1 cellular context compared by ENCODE assay signal in the genomic region with DNA sequence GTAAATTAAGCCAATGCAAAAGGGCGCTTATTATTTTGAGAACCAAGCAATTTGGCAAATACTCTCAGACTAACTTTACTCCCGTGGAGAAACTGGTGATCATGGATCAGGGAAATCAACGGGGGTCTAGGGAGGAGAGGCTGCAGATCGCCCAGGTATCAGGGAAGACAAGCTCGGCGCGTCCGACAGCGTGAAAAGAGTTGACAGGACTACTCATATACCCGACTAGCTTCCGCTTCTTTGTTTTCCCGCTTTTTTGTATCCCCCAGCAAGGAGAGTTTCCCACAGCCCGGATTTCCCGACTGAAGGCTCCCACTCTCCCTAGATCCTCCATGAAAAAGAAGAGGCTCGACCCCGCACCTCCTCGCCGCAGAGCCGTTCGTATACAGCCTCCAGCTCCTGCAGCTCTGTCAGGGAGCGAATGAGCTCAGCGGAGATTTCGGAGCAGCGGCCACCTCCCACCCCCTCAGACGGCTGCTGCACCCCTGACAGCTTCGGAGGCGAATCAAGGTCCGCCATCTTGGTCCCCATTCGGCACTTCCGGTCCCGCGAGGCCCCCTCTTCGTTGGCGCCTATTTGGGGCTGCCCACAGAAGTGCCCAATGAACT.
TF ChIP-seq lines count a peak whose summit lies in the region.

Gene COG4 (minus strand): TSS at position 542 of the 608 bp plus-strand sequence. CDS start 11 bp downstream, at position 531.

TF ChIP-seq in HepG2, 621 proteins besides CTCF, POLR2A, EP300 and RAD21 (continued from another document and continues in another):
- TF ChIP-seq, protein P1, sequence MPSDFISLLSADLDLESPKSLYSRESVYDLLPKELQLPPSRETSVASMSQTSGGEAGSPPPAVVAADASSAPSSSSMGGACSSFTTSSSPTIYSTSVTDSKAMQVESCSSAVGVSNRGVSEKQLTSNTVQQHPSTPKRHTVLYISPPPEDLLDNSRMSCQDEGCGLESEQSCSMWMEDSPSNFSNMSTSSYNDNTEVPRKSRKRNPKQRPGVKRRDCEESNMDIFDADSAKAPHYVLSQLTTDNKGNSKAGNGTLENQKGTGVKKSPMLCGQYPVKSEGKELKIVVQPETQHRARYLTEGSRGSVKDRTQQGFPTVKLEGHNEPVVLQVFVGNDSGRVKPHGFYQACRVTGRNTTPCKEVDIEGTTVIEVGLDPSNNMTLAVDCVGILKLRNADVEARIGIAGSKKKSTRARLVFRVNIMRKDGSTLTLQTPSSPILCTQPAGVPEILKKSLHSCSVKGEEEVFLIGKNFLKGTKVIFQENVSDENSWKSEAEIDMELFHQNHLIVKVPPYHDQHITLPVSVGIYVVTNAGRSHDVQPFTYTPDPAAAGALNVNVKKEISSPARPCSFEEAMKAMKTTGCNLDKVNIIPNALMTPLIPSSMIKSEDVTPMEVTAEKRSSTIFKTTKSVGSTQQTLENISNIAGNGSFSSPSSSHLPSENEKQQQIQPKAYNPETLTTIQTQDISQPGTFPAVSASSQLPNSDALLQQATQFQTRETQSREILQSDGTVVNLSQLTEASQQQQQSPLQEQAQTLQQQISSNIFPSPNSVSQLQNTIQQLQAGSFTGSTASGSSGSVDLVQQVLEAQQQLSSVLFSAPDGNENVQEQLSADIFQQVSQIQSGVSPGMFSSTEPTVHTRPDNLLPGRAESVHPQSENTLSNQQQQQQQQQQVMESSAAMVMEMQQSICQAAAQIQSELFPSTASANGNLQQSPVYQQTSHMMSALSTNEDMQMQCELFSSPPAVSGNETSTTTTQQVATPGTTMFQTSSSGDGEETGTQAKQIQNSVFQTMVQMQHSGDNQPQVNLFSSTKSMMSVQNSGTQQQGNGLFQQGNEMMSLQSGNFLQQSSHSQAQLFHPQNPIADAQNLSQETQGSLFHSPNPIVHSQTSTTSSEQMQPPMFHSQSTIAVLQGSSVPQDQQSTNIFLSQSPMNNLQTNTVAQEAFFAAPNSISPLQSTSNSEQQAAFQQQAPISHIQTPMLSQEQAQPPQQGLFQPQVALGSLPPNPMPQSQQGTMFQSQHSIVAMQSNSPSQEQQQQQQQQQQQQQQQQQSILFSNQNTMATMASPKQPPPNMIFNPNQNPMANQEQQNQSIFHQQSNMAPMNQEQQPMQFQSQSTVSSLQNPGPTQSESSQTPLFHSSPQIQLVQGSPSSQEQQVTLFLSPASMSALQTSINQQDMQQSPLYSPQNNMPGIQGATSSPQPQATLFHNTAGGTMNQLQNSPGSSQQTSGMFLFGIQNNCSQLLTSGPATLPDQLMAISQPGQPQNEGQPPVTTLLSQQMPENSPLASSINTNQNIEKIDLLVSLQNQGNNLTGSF (CRISPR knock-in tag; IDR thresholded peaks at IDR 0.05) = no peak
- TF ChIP-seq ZNF883 (CRISPR knock-in tag; IDR thresholded peaks at IDR 0.05; ENCODE audit: not compliant biosample characterization) (no peak), ZNF484 (CRISPR knock-in tag; IDR thresholded peaks at IDR 0.05; ENCODE audit: borderline replicate concordance, low read depth) (no peak), CHD2 (IDR thresholded peaks at IDR 0.05; ENCODE audit: low read depth, low read length) (no peak; the same call in 1 of the 2 replicates), SKI (IDR thresholded peaks at IDR 0.05; ENCODE audit: partially characterized antibody) (no peak), ZNF781 (CRISPR knock-in tag; IDR thresholded peaks at IDR 0.05; ENCODE audit: borderline replicate concordance, not compliant biosample characterization) (no peak), SSRP1 (CRISPR knock-in tag; IDR thresholded peaks at IDR 0.05) (no peak), KLF12 (CRISPR knock-in tag; IDR thresholded peaks at IDR 0.05; ENCODE audit: borderline replicate concordance) (no peak; the same call in none of the 2 replicates), ZNF17 (CRISPR knock-in tag; IDR thresholded peaks at IDR 0.05) (no peak; the same call in 1 of the 2 replicates), DZIP1 (CRISPR knock-in tag; IDR thresholded peaks at IDR 0.05) (peak; percentile 55; the same call in 1 of the 2 replicates), FOSL1 (CRISPR knock-in tag; IDR thresholded peaks at IDR 0.05; ENCODE audit: borderline replicate concordance) (no peak), WIZ (CRISPR knock-in tag; IDR thresholded peaks at IDR 0.05) (0 out of 2 replicates have a peak, but pooled peaks have one; percentile 24), ZSCAN21 (CRISPR knock-in tag; IDR thresholded peaks at IDR 0.05; ENCODE audit: borderline replicate concordance) (peak; percentile 23; the same call in 1 of the 2 replicates), ZNF460 (CRISPR knock-in tag; IDR thresholded peaks at IDR 0.05; ENCODE audit: borderline replicate concordance) (no peak), MAFF (IDR thresholded peaks at IDR 0.05; ENCODE audit: low read depth, low read length) (no peak), SRSF1 (optimal IDR thresholded peaks at IDR 0.05; ENCODE audit: low read depth, low read length) (no peak), ZNF431 (CRISPR knock-in tag; IDR thresholded peaks at IDR 0.05; ENCODE audit: borderline replicate concordance, low read depth) (no peak; the same call in 1 of the 2 replicates), ZNF253 (CRISPR knock-in tag; IDR thresholded peaks at IDR 0.05; ENCODE audit: borderline replicate concordance) (no peak), PCBP2 (optimal IDR thresholded peaks at IDR 0.05; ENCODE audit: low read depth, low read length, poor library complexity, severe bottlenecking) (no peak), PPARG (CRISPR knock-in tag; conservative IDR thresholded peaks at IDR 0.05) (no peak), ZFP41 (CRISPR knock-in tag; IDR thresholded peaks at IDR 0.05; ENCODE audit: borderline replicate concordance) (no peak), IRX3 (CRISPR knock-in tag; IDR thresholded peaks at IDR 0.05; ENCODE audit: borderline replicate concordance, low read depth) (no peak), ZNF552 (CRISPR knock-in tag; IDR thresholded peaks at IDR 0.05; ENCODE audit: borderline replicate concordance) (no peak), ZNF7 (CRISPR knock-in tag; IDR thresholded peaks at IDR 0.05) (0 out of 2 replicates have a peak, but pooled peaks have one; percentile 13), ZFP62 (CRISPR knock-in tag; IDR thresholded peaks at IDR 0.05) (0 out of 2 replicates have a peak, but pooled peaks have one; percentile 17), MYNN (CRISPR knock-in tag; IDR thresholded peaks at IDR 0.05; ENCODE audit: low read depth) (no peak), ZNF225 (CRISPR knock-in tag; IDR thresholded peaks at IDR 0.05) (no peak), BRCA1 (CRISPR knock-in tag; IDR thresholded peaks at IDR 0.05) (no peak), ARNT2 (CRISPR knock-in tag; IDR thresholded peaks at IDR 0.05; ENCODE audit: low read depth) (no peak), PTBP1 (IDR thresholded peaks at IDR 0.05; ENCODE audit: low read depth, low read length, poor library complexity, severe bottlenecking) (no peak), ZNF777 (CRISPR knock-in tag; IDR thresholded peaks at IDR 0.05) (peak; percentile 47; the same call in 1 of the 2 replicates)
- TF ChIP-seq, protein P2, sequence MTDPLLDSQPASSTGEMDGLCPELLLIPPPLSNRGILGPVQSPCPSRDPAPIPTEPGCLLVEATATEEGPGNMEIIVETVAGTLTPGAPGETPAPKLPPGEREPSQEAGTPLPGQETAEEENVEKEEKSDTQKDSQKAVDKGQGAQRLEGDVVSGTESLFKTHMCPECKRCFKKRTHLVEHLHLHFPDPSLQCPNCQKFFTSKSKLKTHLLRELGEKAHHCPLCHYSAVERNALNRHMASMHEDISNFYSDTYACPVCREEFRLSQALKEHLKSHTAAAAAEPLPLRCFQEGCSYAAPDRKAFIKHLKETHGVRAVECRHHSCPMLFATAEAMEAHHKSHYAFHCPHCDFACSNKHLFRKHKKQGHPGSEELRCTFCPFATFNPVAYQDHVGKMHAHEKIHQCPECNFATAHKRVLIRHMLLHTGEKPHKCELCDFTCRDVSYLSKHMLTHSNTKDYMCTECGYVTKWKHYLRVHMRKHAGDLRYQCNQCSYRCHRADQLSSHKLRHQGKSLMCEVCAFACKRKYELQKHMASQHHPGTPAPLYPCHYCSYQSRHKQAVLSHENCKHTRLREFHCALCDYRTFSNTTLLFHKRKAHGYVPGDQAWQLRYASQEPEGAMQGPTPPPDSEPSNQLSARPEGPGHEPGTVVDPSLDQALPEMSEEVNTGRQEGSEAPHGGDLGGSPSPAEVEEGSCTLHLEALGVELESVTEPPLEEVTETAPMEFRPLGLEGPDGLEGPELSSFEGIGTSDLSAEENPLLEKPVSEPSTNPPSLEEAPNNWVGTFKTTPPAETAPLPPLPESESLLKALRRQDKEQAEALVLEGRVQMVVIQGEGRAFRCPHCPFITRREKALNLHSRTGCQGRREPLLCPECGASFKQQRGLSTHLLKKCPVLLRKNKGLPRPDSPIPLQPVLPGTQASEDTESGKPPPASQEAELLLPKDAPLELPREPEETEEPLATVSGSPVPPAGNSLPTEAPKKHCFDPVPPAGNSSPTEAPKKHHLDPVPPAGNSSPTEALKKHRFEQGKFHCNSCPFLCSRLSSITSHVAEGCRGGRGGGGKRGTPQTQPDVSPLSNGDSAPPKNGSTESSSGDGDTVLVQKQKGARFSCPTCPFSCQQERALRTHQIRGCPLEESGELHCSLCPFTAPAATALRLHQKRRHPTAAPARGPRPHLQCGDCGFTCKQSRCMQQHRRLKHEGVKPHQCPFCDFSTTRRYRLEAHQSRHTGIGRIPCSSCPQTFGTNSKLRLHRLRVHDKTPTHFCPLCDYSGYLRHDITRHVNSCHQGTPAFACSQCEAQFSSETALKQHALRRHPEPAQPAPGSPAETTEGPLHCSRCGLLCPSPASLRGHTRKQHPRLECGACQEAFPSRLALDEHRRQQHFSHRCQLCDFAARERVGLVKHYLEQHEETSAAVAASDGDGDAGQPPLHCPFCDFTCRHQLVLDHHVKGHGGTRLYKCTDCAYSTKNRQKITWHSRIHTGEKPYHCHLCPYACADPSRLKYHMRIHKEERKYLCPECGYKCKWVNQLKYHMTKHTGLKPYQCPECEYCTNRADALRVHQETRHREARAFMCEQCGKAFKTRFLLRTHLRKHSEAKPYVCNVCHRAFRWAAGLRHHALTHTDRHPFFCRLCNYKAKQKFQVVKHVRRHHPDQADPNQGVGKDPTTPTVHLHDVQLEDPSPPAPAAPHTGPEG (CRISPR knock-in tag; IDR thresholded peaks at IDR 0.05) = no peak; the same call in 1 of the 2 replicates
- TF ChIP-seq, protein P3, sequence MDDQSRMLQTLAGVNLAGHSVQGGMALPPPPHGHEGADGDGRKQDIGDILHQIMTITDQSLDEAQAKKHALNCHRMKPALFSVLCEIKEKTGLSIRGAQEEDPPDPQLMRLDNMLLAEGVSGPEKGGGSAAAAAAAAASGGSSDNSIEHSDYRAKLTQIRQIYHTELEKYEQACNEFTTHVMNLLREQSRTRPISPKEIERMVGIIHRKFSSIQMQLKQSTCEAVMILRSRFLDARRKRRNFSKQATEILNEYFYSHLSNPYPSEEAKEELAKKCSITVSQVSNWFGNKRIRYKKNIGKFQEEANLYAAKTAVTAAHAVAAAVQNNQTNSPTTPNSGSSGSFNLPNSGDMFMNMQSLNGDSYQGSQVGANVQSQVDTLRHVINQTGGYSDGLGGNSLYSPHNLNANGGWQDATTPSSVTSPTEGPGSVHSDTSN (CRISPR knock-in tag; IDR thresholded peaks at IDR 0.05; ENCODE audit: borderline replicate concordance) = no peak
- TF ChIP-seq, protein P4, sequence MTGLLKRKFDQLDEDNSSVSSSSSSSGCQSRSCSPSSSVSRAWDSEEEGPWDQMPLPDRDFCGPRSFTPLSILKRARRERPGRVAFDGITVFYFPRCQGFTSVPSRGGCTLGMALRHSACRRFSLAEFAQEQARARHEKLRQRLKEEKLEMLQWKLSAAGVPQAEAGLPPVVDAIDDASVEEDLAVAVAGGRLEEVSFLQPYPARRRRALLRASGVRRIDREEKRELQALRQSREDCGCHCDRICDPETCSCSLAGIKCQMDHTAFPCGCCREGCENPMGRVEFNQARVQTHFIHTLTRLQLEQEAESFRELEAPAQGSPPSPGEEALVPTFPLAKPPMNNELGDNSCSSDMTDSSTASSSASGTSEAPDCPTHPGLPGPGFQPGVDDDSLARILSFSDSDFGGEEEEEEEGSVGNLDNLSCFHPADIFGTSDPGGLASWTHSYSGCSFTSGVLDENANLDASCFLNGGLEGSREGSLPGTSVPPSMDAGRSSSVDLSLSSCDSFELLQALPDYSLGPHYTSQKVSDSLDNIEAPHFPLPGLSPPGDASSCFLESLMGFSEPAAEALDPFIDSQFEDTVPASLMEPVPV (CRISPR knock-in tag; IDR thresholded peaks at IDR 0.05) = no peak; the same call in 1 of the 2 replicates
- TF ChIP-seq, protein P5, sequence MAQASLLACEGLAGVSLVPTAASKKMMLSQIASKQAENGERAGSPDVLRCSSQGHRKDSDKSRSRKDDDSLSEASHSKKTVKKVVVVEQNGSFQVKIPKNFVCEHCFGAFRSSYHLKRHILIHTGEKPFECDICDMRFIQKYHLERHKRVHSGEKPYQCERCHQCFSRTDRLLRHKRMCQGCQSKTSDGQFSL (CRISPR knock-in tag; IDR thresholded peaks at IDR 0.05) = no peak
- TF ChIP-seq, protein P6, sequence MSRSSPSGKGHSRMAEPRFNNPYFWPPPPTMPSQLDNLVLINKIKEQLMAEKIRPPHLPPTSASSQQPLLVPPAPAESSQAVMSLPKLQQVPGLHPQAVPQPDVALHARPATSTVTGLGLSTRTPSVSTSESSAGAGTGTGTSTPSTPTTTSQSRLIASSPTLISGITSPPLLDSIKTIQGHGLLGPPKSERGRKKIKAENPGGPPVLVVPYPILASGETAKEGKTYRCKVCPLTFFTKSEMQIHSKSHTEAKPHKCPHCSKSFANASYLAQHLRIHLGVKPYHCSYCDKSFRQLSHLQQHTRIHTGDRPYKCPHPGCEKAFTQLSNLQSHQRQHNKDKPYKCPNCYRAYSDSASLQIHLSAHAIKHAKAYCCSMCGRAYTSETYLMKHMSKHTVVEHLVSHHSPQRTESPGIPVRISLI (CRISPR knock-in tag; IDR thresholded peaks at IDR 0.05; ENCODE audit: borderline replicate concordance) = peak; percentile 96; the same call in 1 of the 2 replicates
- TF ChIP-seq, protein P7, sequence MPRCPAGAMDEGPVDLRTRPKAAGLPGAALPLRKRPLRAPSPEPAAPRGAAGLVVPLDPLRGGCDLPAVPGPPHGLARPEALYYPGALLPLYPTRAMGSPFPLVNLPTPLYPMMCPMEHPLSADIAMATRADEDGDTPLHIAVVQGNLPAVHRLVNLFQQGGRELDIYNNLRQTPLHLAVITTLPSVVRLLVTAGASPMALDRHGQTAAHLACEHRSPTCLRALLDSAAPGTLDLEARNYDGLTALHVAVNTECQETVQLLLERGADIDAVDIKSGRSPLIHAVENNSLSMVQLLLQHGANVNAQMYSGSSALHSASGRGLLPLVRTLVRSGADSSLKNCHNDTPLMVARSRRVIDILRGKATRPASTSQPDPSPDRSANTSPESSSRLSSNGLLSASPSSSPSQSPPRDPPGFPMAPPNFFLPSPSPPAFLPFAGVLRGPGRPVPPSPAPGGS (CRISPR knock-in tag; IDR thresholded peaks at IDR 0.05) = no peak; the same call in 1 of the 2 replicates
